ENCODE assay signal across 8 cellular contexts in the genomic region with DNA sequence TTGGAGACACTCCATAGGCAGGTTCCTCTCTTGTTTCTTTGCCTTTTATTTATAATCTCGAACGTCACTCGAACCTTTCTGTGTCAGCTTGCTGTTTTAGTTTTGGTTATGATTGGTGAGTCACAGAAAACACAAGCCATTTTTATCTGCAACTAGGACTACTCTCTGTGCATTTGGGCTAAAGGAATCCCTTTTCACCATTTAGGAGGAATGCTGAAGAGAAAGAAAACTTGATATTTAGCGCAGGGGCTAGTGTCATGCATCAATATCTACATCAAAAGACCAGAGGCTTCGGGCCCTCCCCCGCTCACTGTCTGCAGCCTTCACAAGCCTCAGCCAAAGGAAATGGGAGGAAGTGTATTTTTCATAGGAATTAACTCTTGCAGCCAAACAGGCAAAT.
DNase-seq lines count a peak whose midpoint lies in the region; ATAC-seq and TF ChIP-seq lines count a peak whose summit lies in the region.

No MANE protein-coding gene starts in this region.

- DNase-seq in ELR (ENCODE audit: low read depth), result peak; percentile 38
- peak; percentile 62 for DNase-seq in LHCN-M2 (ENCODE audit: low read depth)
- DNase-seq in choroid plexus epithelial cell (ENCODE audit: low read depth), result peak; percentile 70
- no peak for DNase-seq in occipital lobe (lab: John Stamatoyannopoulos, UW)
- DNase-seq in NCI-H1436 (lab: John Stamatoyannopoulos, UW), result no peak
- DNase-seq in T-helper 9 cell, result no peak

- H4K20me1 ChIP-seq in neural cell (ENCODE audit: insufficient read depth), result no peaks in the 10 kb centered on the region

- no peaks in the 10 kb centered on the region for H3K9me2 ChIP-seq in neural cell (ENCODE audit: insufficient read depth, low read length)

- peak overlapping the region; percentile 78 for H3K27ac ChIP-seq in neural cell (ENCODE audit: low read length)

- no peak overlapping the region for H3K4me3 ChIP-seq in choroid plexus epithelial cell (ENCODE audit: low read depth, low read length)
- peak overlapping the region; percentile 13 for H3K4me3 ChIP-seq in neural cell (ENCODE audit: low read length)

- H3K27me3 ChIP-seq in neural cell (ENCODE audit: insufficient read depth, low read depth, low read length), result no peaks in the 10 kb centered on the region

- TF ChIP-seq EP300 in neural cell (conservative IDR thresholded peaks at IDR 0.05; ENCODE audit: poor library complexity, severe bottlenecking), result no peak

- peak overlapping the region; percentile 7 for H2AFZ ChIP-seq in neural cell (ENCODE audit: low read depth, low read length)

- H3F3A ChIP-seq in neural cell (ENCODE audit: insufficient read depth, low read length, poor library complexity, severe bottlenecking), result no peaks in the 10 kb centered on the region

- TF ChIP-seq CTCF in choroid plexus epithelial cell (conservative IDR thresholded peaks at IDR 0.05; ENCODE audit: low read depth, low read length) (no peak), neural cell (IDR thresholded peaks at IDR 0.05; ENCODE audit: poor library complexity, severe bottlenecking) (no peak)

- no peaks in the 10 kb centered on the region for H3K9me3 ChIP-seq in neural cell (ENCODE audit: low read length)

- ATAC-seq in GM21723 (IDR thresholded peaks at IDR 0.05; ENCODE audit: unreplicated experiment), result no peak

- H3K9ac ChIP-seq in neural cell (ENCODE audit: low read length), result peak overlapping the region; percentile 51

- peak overlapping the region; percentile 52 for H3K4me2 ChIP-seq in neural cell (ENCODE audit: low read length)

- no peaks in the 10 kb centered on the region for H3K36me3 ChIP-seq in neural cell (ENCODE audit: insufficient read depth, low read length)

- H3K79me2 ChIP-seq in neural cell (replicated peaks; ENCODE audit: insufficient read depth, low read length), result no peaks in the 10 kb centered on the region

- TF ChIP-seq RAD21 in neural cell (conservative IDR thresholded peaks at IDR 0.05), result no peak

TF ChIP-seq in neural cell, 6 proteins besides CTCF, POLR2A, EP300 and RAD21:
- TF ChIP-seq SMC3 (conservative IDR thresholded peaks at IDR 0.05; ENCODE audit: poor library complexity) (no peak), TAF1 (IDR thresholded peaks at IDR 0.05; ENCODE audit: low read depth) (no peak), EZH2 (IDR thresholded peaks at IDR 0.05; ENCODE audit: borderline replicate concordance, insufficient read depth, low read length, poor library complexity, severe bottlenecking) (no peak), MXI1 (conservative IDR thresholded peaks at IDR 0.05; ENCODE audit: poor library complexity, severe bottlenecking) (no peak), POLR2AphosphoS5 (IDR thresholded peaks at IDR 0.05) (no peak)
- TF ChIP-seq, protein P1, sequence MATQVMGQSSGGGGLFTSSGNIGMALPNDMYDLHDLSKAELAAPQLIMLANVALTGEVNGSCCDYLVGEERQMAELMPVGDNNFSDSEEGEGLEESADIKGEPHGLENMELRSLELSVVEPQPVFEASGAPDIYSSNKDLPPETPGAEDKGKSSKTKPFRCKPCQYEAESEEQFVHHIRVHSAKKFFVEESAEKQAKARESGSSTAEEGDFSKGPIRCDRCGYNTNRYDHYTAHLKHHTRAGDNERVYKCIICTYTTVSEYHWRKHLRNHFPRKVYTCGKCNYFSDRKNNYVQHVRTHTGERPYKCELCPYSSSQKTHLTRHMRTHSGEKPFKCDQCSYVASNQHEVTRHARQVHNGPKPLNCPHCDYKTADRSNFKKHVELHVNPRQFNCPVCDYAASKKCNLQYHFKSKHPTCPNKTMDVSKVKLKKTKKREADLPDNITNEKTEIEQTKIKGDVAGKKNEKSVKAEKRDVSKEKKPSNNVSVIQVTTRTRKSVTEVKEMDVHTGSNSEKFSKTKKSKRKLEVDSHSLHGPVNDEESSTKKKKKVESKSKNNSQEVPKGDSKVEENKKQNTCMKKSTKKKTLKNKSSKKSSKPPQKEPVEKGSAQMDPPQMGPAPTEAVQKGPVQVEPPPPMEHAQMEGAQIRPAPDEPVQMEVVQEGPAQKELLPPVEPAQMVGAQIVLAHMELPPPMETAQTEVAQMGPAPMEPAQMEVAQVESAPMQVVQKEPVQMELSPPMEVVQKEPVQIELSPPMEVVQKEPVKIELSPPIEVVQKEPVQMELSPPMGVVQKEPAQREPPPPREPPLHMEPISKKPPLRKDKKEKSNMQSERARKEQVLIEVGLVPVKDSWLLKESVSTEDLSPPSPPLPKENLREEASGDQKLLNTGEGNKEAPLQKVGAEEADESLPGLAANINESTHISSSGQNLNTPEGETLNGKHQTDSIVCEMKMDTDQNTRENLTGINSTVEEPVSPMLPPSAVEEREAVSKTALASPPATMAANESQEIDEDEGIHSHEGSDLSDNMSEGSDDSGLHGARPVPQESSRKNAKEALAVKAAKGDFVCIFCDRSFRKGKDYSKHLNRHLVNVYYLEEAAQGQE (IDR thresholded peaks at IDR 0.05; ENCODE audit: borderline replicate concordance), result no peak
TF ChIP-seq in neural cell: peak in this region for 0.

Comparison
In these comparisons a context has a peak if more than half of its experiments do, and no peak if none do; other contexts are left out.
1. DNase-seq: peak in ELR (single experiment), LHCN-M2 (single experiment) and choroid plexus epithelial cell (single experiment); none in occipital lobe (single experiment), NCI-H1436 (single experiment) and T-helper 9 cell (single experiment).